12 cellular contexts compared by ENCODE assay signal in genomic region chr6:6820688-6821238, GRCh38.
DNase-seq lines count a peak whose midpoint lies in the region; ATAC-seq and TF ChIP-seq lines count a peak whose summit lies in the region.
"Had no signal": no experiment of that assay in that cellular context is flagged by ENCODE, and none has a peak within 500 bp of the region (broad histone marks: within the 10 kb centered on the region; RNA-seq: fewer than 3 reads in every experiment).

No MANE protein-coding gene starts in this region.

- POLR2A ChIA-PET in CD4-positive, alpha-beta T cell (lab: Charles Lee): interaction anchor here (0.6 kb wide), 1 partner anchor 23 kb away, joined by 5 read pairs; no protein-coding TSS in a partner anchor

- H3K36me3 Mint-ChIP-seq in CD4-positive, alpha-beta T cell (ENCODE audit: low read depth): no peaks in the 10 kb centered on the region

- no peak for TF ChIP-seq CTCF in breast epithelium (IDR thresholded peaks at IDR 0.05)
- TF ChIP-seq CTCF in CD4-positive, alpha-beta T cell (IDR thresholded peaks at IDR 0.05): no peak

- intact Hi-C loops in breast epithelium (cut with DNase I; ENCODE audit: low total_unique reads): no loop called here
- intact Hi-C loops in CD4-positive, alpha-beta T cell (cut with DNase I, micrococcal nuclease): no loop called here

- H3K4me3 Mint-ChIP-seq in CD4-positive, alpha-beta T cell: no peak overlapping the region
- H3K4me3 Mint-ChIP-seq: HFFc6 had no signal

- no peak overlapping the region for H3K27ac Mint-ChIP-seq in CD4-positive, alpha-beta T cell
- H3K27ac Mint-ChIP-seq: HFFc6 had no signal

- H3K27ac ChIP-seq in breast epithelium: peak overlapping the region; percentile 45 to 73
- H3K27ac ChIP-seq in CD4-positive, alpha-beta T cell (ENCODE audit: low read depth, low read length): no peak overlapping the region
- H3K27ac ChIP-seq: sigmoid colon had no signal

- H3K36me3 ChIP-seq in breast epithelium (no peaks in the 10 kb centered on the region), MG63 (no peaks in the 10 kb centered on the region)
- H3K36me3 ChIP-seq: sigmoid colon had no signal

- peaks cover 25% of the 10 kb centered on the region for H3K27me3 Mint-ChIP-seq in CD4-positive, alpha-beta T cell

- H3K9me3 ChIP-seq in breast epithelium (no peaks in the 10 kb centered on the region), MG63 (no peaks in the 10 kb centered on the region)
- no peaks in the 10 kb centered on the region for H3K9me3 ChIP-seq in CD4-positive, alpha-beta T cell (ENCODE audit: control insufficient read depth, low read length)
- H3K9me3 ChIP-seq: sigmoid colon had no signal

- CTCF ChIA-PET in CD4-positive, alpha-beta T cell (lab: Charles Lee): no interaction called here

- in situ Hi-C loops in Caki2 (cut with HindIII; ENCODE audit: low pct_unique_long_range_greater_than_20kb, low sequenced_read_pairs): no loop called here

- H3K9me3 Mint-ChIP-seq in CD4-positive, alpha-beta T cell: no peaks in the 10 kb centered on the region

- no peaks in the 10 kb centered on the region for H3K4me1 ChIP-seq in breast epithelium
- H3K4me1 ChIP-seq: sigmoid colon had no signal

- H3K27me3 ChIP-seq in breast epithelium (no peaks in the 10 kb centered on the region), MG63 (peaks cover 8% of the 10 kb centered on the region; the same call in 1 of the 2 replicates)
- H3K27me3 ChIP-seq in CD4-positive, alpha-beta T cell (ENCODE audit: control insufficient read depth, insufficient read depth, low read length): no peaks in the 10 kb centered on the region
- H3K27me3 ChIP-seq: sigmoid colon had no signal

- DNase-seq in Caki2 (ENCODE audit: low read depth): peak; percentile 31
- peak; percentile 99 for DNase-seq in NCI-H2029 treated with DMSO at 0.1 percent for 48 hours (lab: John Stamatoyannopoulos, UW)
- peak; percentile 78 to 85 for DNase-seq in breast epithelium (ENCODE audit: low spot score in 2 of 2)
- DNase-seq in left kidney (ENCODE audit: low read depth, low spot score): peak; percentile 67
- no peak for DNase-seq in CD4-positive, alpha-beta T cell
- DNase-seq in activated CD4-positive, alpha-beta T cell treated with anti-CD3 and anti-CD28 coated beads for 1 hour: no peak
- no peak for DNase-seq in erythroblast (lab: John Stamatoyannopoulos, UW)
- no peak for DNase-seq in MG63
- DNase-seq: GDM1, HFFc6, NCI-H1694, sigmoid colon had no signal

- H3K4me1 Mint-ChIP-seq in CD4-positive, alpha-beta T cell (ENCODE audit: low read depth): no peaks in the 10 kb centered on the region

- TF ChIP-seq POLR2A in breast epithelium (IDR thresholded peaks at IDR 0.05) (no peak), erythroblast (IDR thresholded peaks at IDR 0.05; ENCODE audit: low read length) (no peak)

- no peak for ATAC-seq in CD4-positive, alpha-beta T cell (ENCODE audit: poor library complexity)

- H3K4me3 ChIP-seq in breast epithelium: no peak overlapping the region
- no peak overlapping the region for H3K4me3 ChIP-seq in MG63
- H3K4me3 ChIP-seq: sigmoid colon had no signal

Comparison
In these comparisons a context has a peak if more than half of its experiments do, and no peak if none do; other contexts are left out.
1. DNase-seq: peak in Caki2 (single experiment), NCI-H2029 treated with DMSO at 0.1 percent for 48 hours (single experiment), breast epithelium (2 of 2) and left kidney (single experiment); none in CD4-positive, alpha-beta T cell (0 of 10), activated CD4-positive, alpha-beta T cell treated with anti-CD3 and anti-CD28 coated beads for 1 hour (single experiment), erythroblast (0 of 2) and MG63 (single experiment).